ENCODE assay signal across 17 cellular contexts in genomic region chr5:95899040-95899439, GRCh38.
DNase-seq lines count a peak whose midpoint lies in the region; FAIRE-seq and TF ChIP-seq lines count a peak whose summit lies in the region.
"Had no signal": no experiment of that assay in that cellular context is flagged by ENCODE, and none has a peak within 500 bp of the region (broad histone marks: within the 10 kb centered on the region; RNA-seq: fewer than 3 reads in every experiment).

No MANE protein-coding gene starts in this region.

- peak; percentile 50 for DNase-seq in activated CD4-positive, alpha-beta T cell treated with anti-CD3 and anti-CD28 coated beads, Interleukin-2, amount 10 ng/mL, durations not matched to agents 24 days and 14 days
- DNase-seq in activated CD4-positive, alpha-beta T cell treated with anti-CD3 and anti-CD28 coated beads, Interleukin-2, amount 50 U/mL, for 48 hours, result no peak
- no peak for DNase-seq in GM23248
- DNase-seq in osteoblast (ENCODE audit: insufficient read length, low spot score, missing footprints), result no peak
- DNase-seq in DMS79 (lab: John Stamatoyannopoulos, UW), result no peak
- no peak for DNase-seq in HTR-8/SVneo (ENCODE audit: insufficient read length, low spot score)
- DNase-seq: CD8-positive, alpha-beta memory T cell; GF-D8; NCI-H1436; NCI-H2029; NCI-H2171 treated with DMSO at 0.1 percent for 48 hours; NCI-H510A; SHP77 had no signal

- FAIRE-seq in islet of Langerhans (lab: Jason Lieb, UNC), result peak; percentile 94
- FAIRE-seq in HTR-8/SVneo (lab: Jason Lieb, UNC), result no peak

- H3K27me3 ChIP-seq in GM23248 (replicated peaks; ENCODE audit: insufficient read depth), result no peaks in the 10 kb centered on the region
- H3K27me3 ChIP-seq in osteoblast (ENCODE audit: insufficient read depth, low read length), result no peaks in the 10 kb centered on the region
- H3K27me3 ChIP-seq: BLaER1 treated with 17β-estradiol and CSF1 and Interleukin-3, amounts not matched to agents 10 nM and 100 nM had no signal

- no peaks in the 10 kb centered on the region for H3K9me3 ChIP-seq in GM23248 (ENCODE audit: low read depth)
- no peaks in the 10 kb centered on the region for H3K9me3 ChIP-seq in osteoblast (ENCODE audit: low read depth, low read length)

- 34 to 69% methylated on average over 1 of the region's 1 CpG for WGBS in GM23248 (ENCODE audit: low coverage in 1 of 2, low lambda C conversion rate in 2 of 2, missing lambda C conversion rate in 2 of 2), 2 experiments

- H4K20me1 ChIP-seq in GM23248 (ENCODE audit: insufficient read depth), result peaks cover 7% of the 10 kb centered on the region
- H4K20me1 ChIP-seq in osteoblast (ENCODE audit: insufficient read depth, low read length), result peaks cover 2% of the 10 kb centered on the region

- H3F3A ChIP-seq in GM23248 (ENCODE audit: insufficient read depth), result peaks cover 100% of the 10 kb centered on the region

- TF ChIP-seq CTCF in VCaP (conservative IDR thresholded peaks at IDR 0.05), result no peak
- no peak for TF ChIP-seq CTCF in osteoblast (IDR thresholded peaks at IDR 0.05; ENCODE audit: extremely low read depth, low read depth, low read length)

- no peaks in the 10 kb centered on the region for H3K9me2 ChIP-seq in GM23248 (ENCODE audit: insufficient read depth)

- no peaks in the 10 kb centered on the region for H3K27me3 Mint-ChIP-seq in activated CD4-positive, alpha-beta T cell treated with anti-CD3 and anti-CD28 coated beads, Interleukin-2, amount 10 ng/mL, durations not matched to agents 24 days and 14 days
- H3K27me3 Mint-ChIP-seq: CD8-positive, alpha-beta memory T cell; IgD-negative memory B cell had no signal

- no peak overlapping the region for H3K27ac Mint-ChIP-seq in activated CD4-positive, alpha-beta T cell treated with anti-CD3 and anti-CD28 coated beads, Interleukin-2, amount 10 ng/mL, durations not matched to agents 24 days and 14 days
- H3K27ac Mint-ChIP-seq: IgD-negative memory B cell had no signal

- H3K27ac ChIP-seq in GM23248, result peak overlapping the region; percentile 69
- H3K27ac ChIP-seq in VCaP, result peak overlapping the region; percentile 47
- no peak overlapping the region for H3K27ac ChIP-seq in osteoblast (ENCODE audit: low read depth, low read length)
- H3K27ac ChIP-seq: BLaER1 treated with 17β-estradiol and CSF1 and Interleukin-3, amounts not matched to agents 10 nM and 100 nM had no signal

- H3K4me1 Mint-ChIP-seq in activated CD4-positive, alpha-beta T cell treated with anti-CD3 and anti-CD28 coated beads, Interleukin-2, amount 10 ng/mL, durations not matched to agents 24 days and 14 days, result peaks cover 23% of the 10 kb centered on the region
- H3K4me1 Mint-ChIP-seq: CD8-positive, alpha-beta memory T cell had no signal

- H3K4me1 ChIP-seq in GM23248 (ENCODE audit: insufficient read depth) (peaks cover 88% of the 10 kb centered on the region), osteoblast (ENCODE audit: insufficient read depth, low read length) (peaks cover 7% of the 10 kb centered on the region)

- peaks cover 54% of the 10 kb centered on the region for H3K36me3 Mint-ChIP-seq in activated CD4-positive, alpha-beta T cell treated with anti-CD3 and anti-CD28 coated beads, Interleukin-2, amount 10 ng/mL, durations not matched to agents 24 days and 14 days (ENCODE audit: low read depth)

- H2AFZ ChIP-seq in GM23248 (no peak overlapping the region), osteoblast (ENCODE audit: low read length) (no peak overlapping the region)

- H3K79me2 ChIP-seq in GM23248 (ENCODE audit: insufficient read depth) (peaks cover 100% of the 10 kb centered on the region), osteoblast (ENCODE audit: insufficient read depth, low read length) (peaks cover 65% of the 10 kb centered on the region)

- in situ Hi-C loops in GM23248 (cut with MboI), result no loop called here

- H3K4me2 ChIP-seq in GM23248 (ENCODE audit: unreplicated experiment), result no peak overlapping the region
- H3K4me2 ChIP-seq in osteoblast (ENCODE audit: insufficient read depth, low read length), result no peak overlapping the region
- H3K4me2 ChIP-seq: BLaER1 treated with 17β-estradiol and CSF1 and Interleukin-3, amounts not matched to agents 10 nM and 100 nM had no signal

- H3K36me3 ChIP-seq in GM23248 (ENCODE audit: low read depth) (peaks cover 92% of the 10 kb centered on the region), osteoblast (ENCODE audit: insufficient read depth, low read length) (peaks cover 74% of the 10 kb centered on the region)

- intact Hi-C loops in activated CD4-positive, alpha-beta T cell treated with anti-CD3 and anti-CD28 coated beads, Interleukin-2, amount 10 ng/mL, durations not matched to agents 24 days and 14 days (cut with micrococcal nuclease), result no loop called here

- H3K9me3 Mint-ChIP-seq in activated CD4-positive, alpha-beta T cell treated with anti-CD3 and anti-CD28 coated beads, Interleukin-2, amount 10 ng/mL, durations not matched to agents 24 days and 14 days, result peaks cover 5% of the 10 kb centered on the region
- H3K9me3 Mint-ChIP-seq: CD8-positive, alpha-beta memory T cell; IgD-negative memory B cell had no signal

- no peak overlapping the region for H3K4me3 ChIP-seq in GM23248
- H3K4me3 ChIP-seq in osteoblast (ENCODE audit: insufficient read depth, low read length), result no peak overlapping the region
- H3K4me3 ChIP-seq: BLaER1 treated with 17β-estradiol and CSF1 and Interleukin-3, amounts not matched to agents 10 nM and 100 nM had no signal

- H3K4me3 Mint-ChIP-seq in activated CD4-positive, alpha-beta T cell treated with anti-CD3 and anti-CD28 coated beads, Interleukin-2, amount 10 ng/mL, durations not matched to agents 24 days and 14 days, result no peak overlapping the region
- H3K4me3 Mint-ChIP-seq: CD8-positive, alpha-beta memory T cell; IgD-negative memory B cell had no signal

- 0 out of 2 replicates have a peak overlapping the region, but pooled peaks have one; percentile 4 for H3K9ac ChIP-seq in GM23248
- H3K9ac ChIP-seq: BLaER1 treated with 17β-estradiol and CSF1 and Interleukin-3, amounts not matched to agents 10 nM and 100 nM had no signal
